ENCODE assay signal across 6 cellular contexts in the genomic region with DNA sequence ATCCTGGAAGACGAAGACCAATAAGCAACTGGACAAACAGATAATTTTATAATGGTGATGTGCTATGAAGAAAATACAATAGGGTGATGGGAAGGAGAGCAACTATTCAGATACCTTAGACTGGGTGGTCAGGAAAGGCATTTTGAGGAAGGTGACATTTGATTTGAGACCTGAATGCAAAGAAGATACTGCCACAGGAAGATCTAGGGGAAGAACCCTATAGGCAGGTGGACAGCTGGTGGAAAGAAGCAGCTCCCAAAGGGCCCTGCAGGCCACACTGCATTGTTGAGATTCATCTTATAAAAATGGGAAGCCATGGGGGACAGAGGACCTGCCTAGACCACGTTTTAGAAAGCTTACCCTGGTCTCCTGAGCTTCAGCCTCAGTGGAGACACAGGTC.
"Had no signal": no experiment of that assay in that cellular context is flagged by ENCODE, and none has a peak within 500 bp of the region (broad histone marks: within the 10 kb centered on the region; RNA-seq: fewer than 3 reads in every experiment).

No MANE protein-coding gene starts in this region.

- H3K27ac Mint-ChIP-seq: GM23338, HFFc6 had no signal

- H3K36me3 Mint-ChIP-seq: IgD-negative memory B cell had no signal

- H3K4me3 Mint-ChIP-seq: GM23338, HFFc6, IgD-negative memory B cell had no signal

- ATAC-seq: GM23338, HCT116, HepG2 had no signal

- DNase-seq: H7, HFFc6 had no signal

- H3K9me3 Mint-ChIP-seq: GM23338, HFFc6 had no signal
